In genomic region chr3:48039487-48040190, GRCh38 we compare ENCODE assay signal across 1 cellular context.
TF ChIP-seq lines count a peak whose summit lies in the region.

No MANE protein-coding gene starts in this region.

TF ChIP-seq in HepG2, 621 proteins besides CTCF, POLR2A, EP300 and RAD21 (continued from another document and continues in another):
- TF ChIP-seq ZGPAT (CRISPR knock-in tag; IDR thresholded peaks at IDR 0.05), result peak; percentile 29; the same call in 1 of the 2 replicates
- TF ChIP-seq NFE2L1 (CRISPR knock-in tag; IDR thresholded peaks at IDR 0.05; ENCODE audit: borderline replicate concordance), result no peak
- TF ChIP-seq RXRB (CRISPR knock-in tag; IDR thresholded peaks at IDR 0.05; ENCODE audit: borderline replicate concordance), result peak; percentile 36; the same call in 1 of the 2 replicates
- TF ChIP-seq ZNF3 (CRISPR knock-in tag; IDR thresholded peaks at IDR 0.05), result no peak
- peak; percentile 66; the same call in 1 of the 2 replicates for TF ChIP-seq HNF4G (IDR thresholded peaks at IDR 0.05; ENCODE audit: borderline replicate concordance, low read depth, low read length)
- TF ChIP-seq HNF4G (CRISPR knock-in tag; IDR thresholded peaks at IDR 0.05; ENCODE audit: borderline replicate concordance, low read depth), result no peak
- TF ChIP-seq TGIF2 (CRISPR knock-in tag; IDR thresholded peaks at IDR 0.05), result peak; percentile 53; the same call in 1 of the 2 replicates
- TF ChIP-seq GABPA (IDR thresholded peaks at IDR 0.05; ENCODE audit: low read depth, low read length), result no peak
- TF ChIP-seq GABPA (CRISPR knock-in tag; IDR thresholded peaks at IDR 0.05; ENCODE audit: low read depth), result no peak
- TF ChIP-seq SNAPC5 (CRISPR knock-in tag; IDR thresholded peaks at IDR 0.05; ENCODE audit: borderline replicate concordance), result no peak
- no peak for TF ChIP-seq AHR (CRISPR knock-in tag; IDR thresholded peaks at IDR 0.05)
- TF ChIP-seq HMGA1 (CRISPR knock-in tag; conservative IDR thresholded peaks at IDR 0.05), result no peak
- peak; percentile 26; the same call in 1 of the 2 replicates for TF ChIP-seq MED1 (CRISPR knock-in tag; IDR thresholded peaks at IDR 0.05)
- peak; percentile 94 for TF ChIP-seq JUN (CRISPR knock-in tag; IDR thresholded peaks at IDR 0.05)
- no peak for TF ChIP-seq ZBED4 (CRISPR knock-in tag; IDR thresholded peaks at IDR 0.05; ENCODE audit: borderline replicate concordance)
- TF ChIP-seq ISX (CRISPR knock-in tag; conservative IDR thresholded peaks at IDR 0.05), result no peak
- peak; percentile 65; the same call in 1 of the 2 replicates for TF ChIP-seq FOSL1 (CRISPR knock-in tag; IDR thresholded peaks at IDR 0.05; ENCODE audit: borderline replicate concordance)
- 0 out of 2 replicates have a peak, but pooled peaks have one; percentile 22 for TF ChIP-seq PHF21A (CRISPR knock-in tag; IDR thresholded peaks at IDR 0.05)
- no peak for TF ChIP-seq SIN3A (IDR thresholded peaks at IDR 0.05; ENCODE audit: borderline replicate concordance, low read depth, low read length)
- peak; percentile 69; the same call in 1 of the 2 replicates for TF ChIP-seq HOMEZ (CRISPR knock-in tag; IDR thresholded peaks at IDR 0.05; ENCODE audit: low read depth)
- TF ChIP-seq, protein P1, sequence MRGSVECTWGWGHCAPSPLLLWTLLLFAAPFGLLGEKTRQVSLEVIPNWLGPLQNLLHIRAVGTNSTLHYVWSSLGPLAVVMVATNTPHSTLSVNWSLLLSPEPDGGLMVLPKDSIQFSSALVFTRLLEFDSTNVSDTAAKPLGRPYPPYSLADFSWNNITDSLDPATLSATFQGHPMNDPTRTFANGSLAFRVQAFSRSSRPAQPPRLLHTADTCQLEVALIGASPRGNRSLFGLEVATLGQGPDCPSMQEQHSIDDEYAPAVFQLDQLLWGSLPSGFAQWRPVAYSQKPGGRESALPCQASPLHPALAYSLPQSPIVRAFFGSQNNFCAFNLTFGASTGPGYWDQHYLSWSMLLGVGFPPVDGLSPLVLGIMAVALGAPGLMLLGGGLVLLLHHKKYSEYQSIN (CRISPR knock-in tag; IDR thresholded peaks at IDR 0.05; ENCODE audit: borderline replicate concordance), result no peak
- TF ChIP-seq GATAD2A (CRISPR knock-in tag; IDR thresholded peaks at IDR 0.05), result peak; percentile 75
- no peak for TF ChIP-seq NFATC3 (CRISPR knock-in tag; IDR thresholded peaks at IDR 0.05)
- 0 out of 2 replicates have a peak, but pooled peaks have one; percentile 51 for TF ChIP-seq RBFOX2 (IDR thresholded peaks at IDR 0.05; ENCODE audit: low read depth, low read length)
- 0 out of 2 replicates have a peak, but pooled peaks have one; percentile 16 for TF ChIP-seq NCOA2 (CRISPR knock-in tag; IDR thresholded peaks at IDR 0.05)
- TF ChIP-seq KDM6A (CRISPR knock-in tag; IDR thresholded peaks at IDR 0.05; ENCODE audit: low read depth), result peak; percentile 58; the same call in 1 of the 2 replicates
- peak; percentile 55; the same call in 1 of the 2 replicates for TF ChIP-seq CREB1 (IDR thresholded peaks at IDR 0.05)
- 0 out of 2 replicates have a peak, but pooled peaks have one; percentile 31 for TF ChIP-seq CREB1 (CRISPR knock-in tag; IDR thresholded peaks at IDR 0.05)
- TF ChIP-seq RARG (CRISPR knock-in tag; IDR thresholded peaks at IDR 0.05; ENCODE audit: low read depth), result no peak
- no peak for TF ChIP-seq ZNF441 (CRISPR knock-in tag; IDR thresholded peaks at IDR 0.05; ENCODE audit: borderline replicate concordance)
- TF ChIP-seq HMG20A (CRISPR knock-in tag; IDR thresholded peaks at IDR 0.05; ENCODE audit: borderline replicate concordance), result peak; percentile 46; the same call in 1 of the 2 replicates
- TF ChIP-seq ATF7 (IDR thresholded peaks at IDR 0.05), result peak; percentile 76
- TF ChIP-seq ATF7 (CRISPR knock-in tag; IDR thresholded peaks at IDR 0.05), result peak; percentile 49; the same call in 1 of the 2 replicates
- peak; percentile 80 for TF ChIP-seq FOSL2 (CRISPR knock-in tag; IDR thresholded peaks at IDR 0.05)
- no peak for TF ChIP-seq SKI (IDR thresholded peaks at IDR 0.05; ENCODE audit: partially characterized antibody)
- TF ChIP-seq CAMTA2 (CRISPR knock-in tag; IDR thresholded peaks at IDR 0.05; ENCODE audit: borderline replicate concordance), result no peak
- TF ChIP-seq TFAP4 (IDR thresholded peaks at IDR 0.05; ENCODE audit: borderline replicate concordance, low read depth), result no peak
- TF ChIP-seq ZMYM4 (CRISPR knock-in tag; IDR thresholded peaks at IDR 0.05), result no peak
- 0 out of 2 replicates have a peak, but pooled peaks have one; percentile 28 for TF ChIP-seq HDAC2 (CRISPR knock-in tag; IDR thresholded peaks at IDR 0.05)
- TF ChIP-seq, protein P2, sequence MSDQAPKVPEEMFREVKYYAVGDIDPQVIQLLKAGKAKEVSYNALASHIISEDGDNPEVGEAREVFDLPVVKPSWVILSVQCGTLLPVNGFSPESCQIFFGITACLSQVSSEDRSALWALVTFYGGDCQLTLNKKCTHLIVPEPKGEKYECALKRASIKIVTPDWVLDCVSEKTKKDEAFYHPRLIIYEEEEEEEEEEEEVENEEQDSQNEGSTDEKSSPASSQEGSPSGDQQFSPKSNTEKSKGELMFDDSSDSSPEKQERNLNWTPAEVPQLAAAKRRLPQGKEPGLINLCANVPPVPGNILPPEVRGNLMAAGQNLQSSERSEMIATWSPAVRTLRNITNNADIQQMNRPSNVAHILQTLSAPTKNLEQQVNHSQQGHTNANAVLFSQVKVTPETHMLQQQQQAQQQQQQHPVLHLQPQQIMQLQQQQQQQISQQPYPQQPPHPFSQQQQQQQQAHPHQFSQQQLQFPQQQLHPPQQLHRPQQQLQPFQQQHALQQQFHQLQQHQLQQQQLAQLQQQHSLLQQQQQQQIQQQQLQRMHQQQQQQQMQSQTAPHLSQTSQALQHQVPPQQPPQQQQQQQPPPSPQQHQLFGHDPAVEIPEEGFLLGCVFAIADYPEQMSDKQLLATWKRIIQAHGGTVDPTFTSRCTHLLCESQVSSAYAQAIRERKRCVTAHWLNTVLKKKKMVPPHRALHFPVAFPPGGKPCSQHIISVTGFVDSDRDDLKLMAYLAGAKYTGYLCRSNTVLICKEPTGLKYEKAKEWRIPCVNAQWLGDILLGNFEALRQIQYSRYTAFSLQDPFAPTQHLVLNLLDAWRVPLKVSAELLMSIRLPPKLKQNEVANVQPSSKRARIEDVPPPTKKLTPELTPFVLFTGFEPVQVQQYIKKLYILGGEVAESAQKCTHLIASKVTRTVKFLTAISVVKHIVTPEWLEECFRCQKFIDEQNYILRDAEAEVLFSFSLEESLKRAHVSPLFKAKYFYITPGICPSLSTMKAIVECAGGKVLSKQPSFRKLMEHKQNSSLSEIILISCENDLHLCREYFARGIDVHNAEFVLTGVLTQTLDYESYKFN (CRISPR knock-in tag; conservative IDR thresholded peaks at IDR 0.05), result peak; percentile 92
- peak; percentile 41; the same call in 1 of the 2 replicates for TF ChIP-seq KAT8 (CRISPR knock-in tag; IDR thresholded peaks at IDR 0.05)
- TF ChIP-seq STAG1 (CRISPR knock-in tag; IDR thresholded peaks at IDR 0.05), result no peak
- no peak for TF ChIP-seq SRSF1 (optimal IDR thresholded peaks at IDR 0.05; ENCODE audit: low read depth, low read length)
- peak; percentile 37; the same call in 1 of the 2 replicates for TF ChIP-seq ELF3 (CRISPR knock-in tag; IDR thresholded peaks at IDR 0.05)
- TF ChIP-seq DZIP1 (CRISPR knock-in tag; IDR thresholded peaks at IDR 0.05), result no peak
- TF ChIP-seq, protein P3, sequence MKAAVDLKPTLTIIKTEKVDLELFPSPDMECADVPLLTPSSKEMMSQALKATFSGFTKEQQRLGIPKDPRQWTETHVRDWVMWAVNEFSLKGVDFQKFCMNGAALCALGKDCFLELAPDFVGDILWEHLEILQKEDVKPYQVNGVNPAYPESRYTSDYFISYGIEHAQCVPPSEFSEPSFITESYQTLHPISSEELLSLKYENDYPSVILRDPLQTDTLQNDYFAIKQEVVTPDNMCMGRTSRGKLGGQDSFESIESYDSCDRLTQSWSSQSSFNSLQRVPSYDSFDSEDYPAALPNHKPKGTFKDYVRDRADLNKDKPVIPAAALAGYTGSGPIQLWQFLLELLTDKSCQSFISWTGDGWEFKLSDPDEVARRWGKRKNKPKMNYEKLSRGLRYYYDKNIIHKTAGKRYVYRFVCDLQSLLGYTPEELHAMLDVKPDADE (CRISPR knock-in tag; IDR thresholded peaks at IDR 0.05), result no peak
- TF ChIP-seq HOXA3 (CRISPR knock-in tag; IDR thresholded peaks at IDR 0.05), result 0 out of 2 replicates have a peak, but pooled peaks have one; percentile 4
- no peak for TF ChIP-seq CEBPB (IDR thresholded peaks at IDR 0.05; ENCODE audit: borderline replicate concordance, low read depth, low read length)
- 0 out of 2 replicates have a peak, but pooled peaks have one; percentile 50 for TF ChIP-seq ZNF34 (CRISPR knock-in tag; IDR thresholded peaks at IDR 0.05; ENCODE audit: borderline replicate concordance)
- TF ChIP-seq PPARG (CRISPR knock-in tag; conservative IDR thresholded peaks at IDR 0.05), result peak; percentile 59
- TF ChIP-seq PCBP2 (optimal IDR thresholded peaks at IDR 0.05; ENCODE audit: low read depth, low read length, poor library complexity, severe bottlenecking), result no peak
- TF ChIP-seq ZNF782 (CRISPR knock-in tag; IDR thresholded peaks at IDR 0.05; ENCODE audit: borderline replicate concordance), result no peak
- no peak for TF ChIP-seq ZMYM3 (CRISPR knock-in tag; IDR thresholded peaks at IDR 0.05)
- no peak for TF ChIP-seq ZNF569 (CRISPR knock-in tag; IDR thresholded peaks at IDR 0.05; ENCODE audit: borderline replicate concordance)
